ENCODE assay signal across 1 cellular context in the genomic region with DNA sequence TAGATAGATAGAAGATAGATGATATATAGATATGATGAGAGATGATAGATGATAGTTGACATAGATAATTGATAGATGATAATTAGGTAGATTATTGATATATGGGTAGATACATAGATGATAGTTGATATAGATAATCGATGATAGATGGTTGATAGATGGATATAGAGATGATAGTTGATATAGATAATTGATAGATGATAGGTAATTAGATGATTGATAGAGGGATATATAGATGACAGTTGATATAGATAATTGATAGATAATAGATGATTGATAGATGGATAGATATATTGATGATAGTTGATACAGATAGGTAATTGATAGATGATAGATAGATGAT.
A peak's percentile ranks its signal among the peaks of the same experiment; 100 is the strongest.
TF ChIP-seq lines count a peak whose summit lies in the region.

No MANE protein-coding gene starts in this region.

TF ChIP-seq in K562, 482 proteins besides CTCF, POLR2A, EP300 and RAD21 (continues in another document):
- no peak for TF ChIP-seq MCM3 (IDR thresholded peaks at IDR 0.05)
- no peak for TF ChIP-seq RUNX1 (IDR thresholded peaks at IDR 0.05; ENCODE audit: low read depth)
- TF ChIP-seq, protein P1, sequence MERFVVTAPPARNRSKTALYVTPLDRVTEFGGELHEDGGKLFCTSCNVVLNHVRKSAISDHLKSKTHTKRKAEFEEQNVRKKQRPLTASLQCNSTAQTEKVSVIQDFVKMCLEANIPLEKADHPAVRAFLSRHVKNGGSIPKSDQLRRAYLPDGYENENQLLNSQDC (CRISPR knock-in tag; IDR thresholded peaks at IDR 0.05) = no peak
- TF ChIP-seq FOXK2 (conservative IDR thresholded peaks at IDR 0.05 in 1 of 2, IDR thresholded peaks at IDR 0.05 in 1 of 2; ENCODE audit: low read depth in 2 of 2) = peak in 1 of 2 experiments; percentile 22; a peak in 1 of 4 replicates
- TF ChIP-seq YBX1 (IDR thresholded peaks at IDR 0.05) = no peak
- TF ChIP-seq HDAC1 (IDR thresholded peaks at IDR 0.05) = 0 out of 4 replicates have a peak, but pooled peaks of 1 of the 2 experiments have one; percentile 22
- TF ChIP-seq TGIF2 (CRISPR knock-in tag; IDR thresholded peaks at IDR 0.05) = no peak
- TF ChIP-seq, protein P2, sequence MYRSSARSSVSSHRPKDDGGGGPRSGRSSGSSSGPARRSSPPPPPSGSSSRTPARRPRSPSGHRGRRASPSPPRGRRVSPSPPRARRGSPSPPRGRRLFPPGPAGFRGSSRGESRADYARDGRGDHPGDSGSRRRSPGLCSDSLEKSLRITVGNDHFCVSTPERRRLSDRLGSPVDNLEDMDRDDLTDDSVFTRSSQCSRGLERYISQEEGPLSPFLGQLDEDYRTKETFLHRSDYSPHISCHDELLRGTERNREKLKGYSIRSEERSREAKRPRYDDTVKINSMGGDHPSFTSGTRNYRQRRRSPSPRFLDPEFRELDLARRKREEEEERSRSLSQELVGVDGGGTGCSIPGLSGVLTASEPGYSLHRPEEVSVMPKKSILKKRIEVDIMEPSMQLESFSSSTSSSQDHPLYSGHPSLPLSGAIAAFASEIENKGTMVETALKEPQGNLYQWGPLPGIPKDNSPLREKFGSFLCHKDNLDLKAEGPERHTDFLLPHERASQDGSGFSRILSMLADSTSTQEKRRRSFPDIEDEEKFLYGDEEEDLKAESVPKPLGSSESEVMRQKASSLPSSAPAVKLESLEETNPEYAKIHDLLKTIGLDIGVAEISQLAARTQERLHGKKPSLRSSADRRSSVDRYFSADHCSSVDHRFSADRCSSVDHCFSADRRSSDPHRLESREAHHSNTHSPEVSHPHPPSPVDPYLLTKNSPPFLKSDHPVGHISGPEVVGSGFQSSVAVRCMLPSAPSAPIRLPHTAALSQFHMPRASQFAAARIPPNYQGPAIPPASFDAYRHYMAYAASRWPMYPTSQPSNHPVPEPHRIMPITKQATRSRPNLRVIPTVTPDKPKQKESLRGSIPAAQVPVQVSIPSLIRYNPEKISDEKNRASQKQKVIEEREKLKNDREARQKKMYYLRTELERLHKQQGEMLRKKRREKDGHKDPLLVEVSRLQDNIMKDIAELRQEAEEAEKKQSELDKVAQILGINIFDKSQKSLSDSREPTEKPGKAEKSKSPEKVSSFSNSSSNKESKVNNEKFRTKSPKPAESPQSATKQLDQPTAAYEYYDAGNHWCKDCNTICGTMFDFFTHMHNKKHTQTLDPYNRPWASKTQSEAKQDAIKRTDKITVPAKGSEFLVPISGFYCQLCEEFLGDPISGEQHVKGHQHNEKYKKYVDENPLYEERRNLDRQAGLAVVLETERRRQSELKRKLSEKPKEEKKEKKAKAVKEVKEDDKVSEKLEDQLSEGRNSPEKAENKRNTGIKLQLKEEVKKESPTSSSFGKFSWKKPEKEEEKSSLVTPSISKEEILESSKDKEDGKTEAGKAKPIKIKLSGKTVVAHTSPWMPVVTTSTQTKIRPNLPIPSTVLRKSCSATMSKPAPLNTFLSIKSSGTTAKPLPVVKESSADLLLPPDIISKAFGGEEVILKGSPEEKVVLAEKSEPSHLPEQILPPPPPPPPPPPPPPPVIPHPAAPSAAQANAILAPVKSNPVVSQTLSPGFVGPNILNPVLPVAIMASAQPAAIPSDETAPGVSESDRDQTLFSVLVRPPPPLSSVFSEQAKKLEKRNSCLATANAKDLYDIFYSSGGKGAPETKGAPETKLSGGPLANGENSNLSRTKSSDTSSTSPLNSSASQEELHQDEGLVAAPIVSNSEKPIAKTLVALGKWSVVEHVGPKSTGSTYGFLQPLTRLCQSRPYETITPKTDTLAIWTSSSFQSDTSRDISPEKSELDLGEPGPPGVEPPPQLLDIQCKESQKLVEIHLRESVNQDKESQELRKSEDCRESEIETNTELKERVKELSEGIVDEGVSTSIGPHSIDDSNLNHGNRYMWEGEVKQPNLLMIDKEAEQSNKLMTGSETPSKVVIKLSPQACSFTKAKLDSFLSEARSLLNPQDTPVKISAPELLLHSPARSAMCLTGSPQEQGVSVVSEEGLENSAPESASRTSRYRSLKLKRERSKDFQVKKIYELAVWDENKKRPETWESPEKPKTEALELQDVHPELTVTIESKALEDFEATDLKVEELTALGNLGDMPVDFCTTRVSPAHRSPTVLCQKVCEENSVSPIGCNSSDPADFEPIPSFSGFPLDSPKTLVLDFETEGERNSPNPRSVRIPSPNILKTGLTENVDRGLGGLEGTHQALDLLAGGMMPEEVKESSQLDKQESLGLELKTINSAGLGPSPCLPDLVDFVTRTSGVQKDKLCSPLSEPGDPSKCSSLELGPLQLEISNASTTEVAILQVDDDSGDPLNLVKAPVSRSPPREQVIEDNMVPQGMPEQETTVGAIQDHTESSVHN (IDR thresholded peaks at IDR 0.05; ENCODE audit: borderline replicate concordance in 1 of 2, low read depth in 1 of 2) = no peak
- peak; percentile 31; the same call in 1 of the 2 replicates for TF ChIP-seq NCOR1 (IDR thresholded peaks at IDR 0.05)
- peak in 1 of 2 experiments; percentile 42; a peak in 1 of 4 replicates for TF ChIP-seq ARNT (IDR thresholded peaks at IDR 0.05)
- TF ChIP-seq, protein P3, sequence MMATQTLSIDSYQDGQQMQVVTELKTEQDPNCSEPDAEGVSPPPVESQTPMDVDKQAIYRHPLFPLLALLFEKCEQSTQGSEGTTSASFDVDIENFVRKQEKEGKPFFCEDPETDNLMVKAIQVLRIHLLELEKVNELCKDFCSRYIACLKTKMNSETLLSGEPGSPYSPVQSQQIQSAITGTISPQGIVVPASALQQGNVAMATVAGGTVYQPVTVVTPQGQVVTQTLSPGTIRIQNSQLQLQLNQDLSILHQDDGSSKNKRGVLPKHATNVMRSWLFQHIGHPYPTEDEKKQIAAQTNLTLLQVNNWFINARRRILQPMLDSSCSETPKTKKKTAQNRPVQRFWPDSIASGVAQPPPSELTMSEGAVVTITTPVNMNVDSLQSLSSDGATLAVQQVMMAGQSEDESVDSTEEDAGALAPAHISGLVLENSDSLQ (IDR thresholded peaks at IDR 0.05) = peak; percentile 26; the same call in 1 of the 2 replicates
- no peak for TF ChIP-seq GATA2 (CRISPR knock-in tag; IDR thresholded peaks at IDR 0.05)
- TF ChIP-seq XRCC5 (IDR thresholded peaks at IDR 0.05; ENCODE audit: low read depth, low read length) = no peak
- peak; percentile 9 to 52 for TF ChIP-seq NCOA2 (IDR thresholded peaks at IDR 0.05; ENCODE audit: partially characterized antibody in 2 of 2)
- TF ChIP-seq ZNF324 (CRISPR knock-in tag; IDR thresholded peaks at IDR 0.05) = no peak
- TF ChIP-seq, protein P4, sequence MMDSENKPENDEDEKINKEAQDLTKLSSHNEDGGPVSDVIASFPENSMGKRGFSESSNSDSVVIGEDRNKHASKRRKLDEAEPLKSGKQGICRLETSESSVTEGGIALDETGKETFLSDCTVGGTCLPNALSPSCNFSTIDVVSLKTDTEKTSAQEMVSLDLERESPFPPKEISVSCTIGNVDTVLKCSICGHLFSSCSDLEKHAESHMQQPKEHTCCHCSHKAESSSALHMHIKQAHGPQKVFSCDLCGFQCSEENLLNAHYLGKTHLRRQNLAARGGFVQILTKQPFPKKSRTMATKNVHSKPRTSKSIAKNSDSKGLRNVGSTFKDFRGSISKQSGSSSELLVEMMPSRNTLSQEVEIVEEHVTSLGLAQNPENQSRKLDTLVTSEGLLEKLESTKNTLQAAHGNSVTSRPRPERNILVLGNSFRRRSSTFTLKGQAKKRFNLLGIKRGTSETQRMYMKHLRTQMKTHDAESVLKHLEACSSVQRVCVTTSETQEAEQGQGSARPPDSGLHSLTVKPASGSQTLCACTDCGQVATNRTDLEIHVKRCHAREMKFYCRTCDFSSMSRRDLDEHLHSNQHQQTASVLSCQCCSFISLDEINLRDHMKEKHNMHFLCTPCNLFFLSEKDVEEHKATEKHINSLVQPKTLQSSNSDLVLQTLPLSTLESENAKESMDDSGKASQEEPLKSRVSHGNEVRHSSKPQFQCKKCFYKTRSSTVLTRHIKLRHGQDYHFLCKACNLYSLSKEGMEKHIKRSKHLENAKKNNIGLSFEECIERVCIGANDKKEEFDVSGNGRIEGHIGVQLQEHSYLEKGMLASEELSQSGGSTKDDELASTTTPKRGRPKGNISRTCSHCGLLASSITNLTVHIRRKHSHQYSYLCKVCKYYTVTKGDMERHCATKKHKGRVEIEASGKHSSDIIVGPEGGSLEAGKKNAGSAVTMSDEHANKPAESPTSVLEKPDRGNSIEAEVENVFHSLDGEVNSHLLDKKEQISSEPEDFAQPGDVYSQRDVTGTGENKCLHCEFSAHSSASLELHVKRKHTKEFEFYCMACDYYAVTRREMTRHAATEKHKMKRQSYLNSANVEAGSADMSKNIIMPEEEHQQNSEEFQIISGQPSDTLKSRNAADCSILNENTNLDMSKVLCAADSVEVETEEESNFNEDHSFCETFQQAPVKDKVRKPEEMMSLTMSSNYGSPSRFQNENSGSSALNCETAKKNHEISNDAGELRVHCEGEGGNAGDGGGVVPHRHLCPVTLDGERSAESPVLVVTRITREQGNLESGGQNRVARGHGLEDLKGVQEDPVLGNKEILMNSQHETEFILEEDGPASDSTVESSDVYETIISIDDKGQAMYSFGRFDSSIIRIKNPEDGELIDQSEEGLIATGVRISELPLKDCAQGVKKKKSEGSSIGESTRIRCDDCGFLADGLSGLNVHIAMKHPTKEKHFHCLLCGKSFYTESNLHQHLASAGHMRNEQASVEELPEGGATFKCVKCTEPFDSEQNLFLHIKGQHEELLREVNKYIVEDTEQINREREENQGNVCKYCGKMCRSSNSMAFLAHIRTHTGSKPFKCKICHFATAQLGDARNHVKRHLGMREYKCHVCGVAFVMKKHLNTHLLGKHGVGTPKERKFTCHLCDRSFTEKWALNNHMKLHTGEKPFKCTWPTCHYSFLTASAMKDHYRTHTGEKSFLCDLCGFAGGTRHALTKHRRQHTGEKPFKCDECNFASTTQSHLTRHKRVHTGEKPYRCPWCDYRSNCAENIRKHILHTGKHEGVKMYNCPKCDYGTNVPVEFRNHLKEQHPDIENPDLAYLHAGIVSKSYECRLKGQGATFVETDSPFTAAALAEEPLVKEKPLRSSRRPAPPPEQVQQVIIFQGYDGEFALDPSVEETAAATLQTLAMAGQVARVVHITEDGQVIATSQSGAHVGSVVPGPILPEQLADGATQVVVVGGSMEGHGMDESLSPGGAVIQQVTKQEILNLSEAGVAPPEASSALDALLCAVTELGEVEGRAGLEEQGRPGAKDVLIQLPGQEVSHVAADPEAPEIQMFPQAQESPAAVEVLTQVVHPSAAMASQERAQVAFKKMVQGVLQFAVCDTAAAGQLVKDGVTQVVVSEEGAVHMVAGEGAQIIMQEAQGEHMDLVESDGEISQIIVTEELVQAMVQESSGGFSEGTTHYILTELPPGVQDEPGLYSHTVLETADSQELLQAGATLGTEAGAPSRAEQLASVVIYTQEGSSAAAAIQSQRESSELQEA (IDR thresholded peaks at IDR 0.05; ENCODE audit: low read depth) = 0 out of 2 replicates have a peak, but pooled peaks have one; percentile 25
- TF ChIP-seq DACH1 (IDR thresholded peaks at IDR 0.05; ENCODE audit: partially characterized antibody) = peak; percentile 91
- no peak for TF ChIP-seq CXXC5 (CRISPR knock-in tag; IDR thresholded peaks at IDR 0.05)
- TF ChIP-seq, protein P5, sequence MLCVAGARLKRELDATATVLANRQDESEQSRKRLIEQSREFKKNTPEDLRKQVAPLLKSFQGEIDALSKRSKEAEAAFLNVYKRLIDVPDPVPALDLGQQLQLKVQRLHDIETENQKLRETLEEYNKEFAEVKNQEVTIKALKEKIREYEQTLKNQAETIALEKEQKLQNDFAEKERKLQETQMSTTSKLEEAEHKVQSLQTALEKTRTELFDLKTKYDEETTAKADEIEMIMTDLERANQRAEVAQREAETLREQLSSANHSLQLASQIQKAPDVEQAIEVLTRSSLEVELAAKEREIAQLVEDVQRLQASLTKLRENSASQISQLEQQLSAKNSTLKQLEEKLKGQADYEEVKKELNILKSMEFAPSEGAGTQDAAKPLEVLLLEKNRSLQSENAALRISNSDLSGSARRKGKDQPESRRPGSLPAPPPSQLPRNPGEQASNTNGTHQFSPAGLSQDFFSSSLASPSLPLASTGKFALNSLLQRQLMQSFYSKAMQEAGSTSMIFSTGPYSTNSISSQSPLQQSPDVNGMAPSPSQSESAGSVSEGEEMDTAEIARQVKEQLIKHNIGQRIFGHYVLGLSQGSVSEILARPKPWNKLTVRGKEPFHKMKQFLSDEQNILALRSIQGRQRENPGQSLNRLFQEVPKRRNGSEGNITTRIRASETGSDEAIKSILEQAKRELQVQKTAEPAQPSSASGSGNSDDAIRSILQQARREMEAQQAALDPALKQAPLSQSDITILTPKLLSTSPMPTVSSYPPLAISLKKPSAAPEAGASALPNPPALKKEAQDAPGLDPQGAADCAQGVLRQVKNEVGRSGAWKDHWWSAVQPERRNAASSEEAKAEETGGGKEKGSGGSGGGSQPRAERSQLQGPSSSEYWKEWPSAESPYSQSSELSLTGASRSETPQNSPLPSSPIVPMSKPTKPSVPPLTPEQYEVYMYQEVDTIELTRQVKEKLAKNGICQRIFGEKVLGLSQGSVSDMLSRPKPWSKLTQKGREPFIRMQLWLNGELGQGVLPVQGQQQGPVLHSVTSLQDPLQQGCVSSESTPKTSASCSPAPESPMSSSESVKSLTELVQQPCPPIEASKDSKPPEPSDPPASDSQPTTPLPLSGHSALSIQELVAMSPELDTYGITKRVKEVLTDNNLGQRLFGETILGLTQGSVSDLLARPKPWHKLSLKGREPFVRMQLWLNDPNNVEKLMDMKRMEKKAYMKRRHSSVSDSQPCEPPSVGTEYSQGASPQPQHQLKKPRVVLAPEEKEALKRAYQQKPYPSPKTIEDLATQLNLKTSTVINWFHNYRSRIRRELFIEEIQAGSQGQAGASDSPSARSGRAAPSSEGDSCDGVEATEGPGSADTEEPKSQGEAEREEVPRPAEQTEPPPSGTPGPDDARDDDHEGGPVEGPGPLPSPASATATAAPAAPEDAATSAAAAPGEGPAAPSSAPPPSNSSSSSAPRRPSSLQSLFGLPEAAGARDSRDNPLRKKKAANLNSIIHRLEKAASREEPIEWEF (CRISPR knock-in tag; IDR thresholded peaks at IDR 0.05) = peak; percentile 98
- TF ChIP-seq BCL6 (CRISPR knock-in tag; IDR thresholded peaks at IDR 0.05) = no peak
- no peak for TF ChIP-seq POLR2H (tag; IDR thresholded peaks at IDR 0.05; ENCODE audit: low read depth)
- no peak for TF ChIP-seq ZNF695 (CRISPR knock-in tag; IDR thresholded peaks at IDR 0.05)
- TF ChIP-seq, protein P6, sequence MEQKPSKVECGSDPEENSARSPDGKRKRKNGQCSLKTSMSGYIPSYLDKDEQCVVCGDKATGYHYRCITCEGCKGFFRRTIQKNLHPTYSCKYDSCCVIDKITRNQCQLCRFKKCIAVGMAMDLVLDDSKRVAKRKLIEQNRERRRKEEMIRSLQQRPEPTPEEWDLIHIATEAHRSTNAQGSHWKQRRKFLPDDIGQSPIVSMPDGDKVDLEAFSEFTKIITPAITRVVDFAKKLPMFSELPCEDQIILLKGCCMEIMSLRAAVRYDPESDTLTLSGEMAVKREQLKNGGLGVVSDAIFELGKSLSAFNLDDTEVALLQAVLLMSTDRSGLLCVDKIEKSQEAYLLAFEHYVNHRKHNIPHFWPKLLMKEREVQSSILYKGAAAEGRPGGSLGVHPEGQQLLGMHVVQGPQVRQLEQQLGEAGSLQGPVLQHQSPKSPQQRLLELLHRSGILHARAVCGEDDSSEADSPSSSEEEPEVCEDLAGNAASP (IDR thresholded peaks at IDR 0.05) = 0 out of 2 replicates have a peak, but pooled peaks have one; percentile 19
